Comparison of ENCODE assay signal across 9 cellular contexts in the genomic region with DNA sequence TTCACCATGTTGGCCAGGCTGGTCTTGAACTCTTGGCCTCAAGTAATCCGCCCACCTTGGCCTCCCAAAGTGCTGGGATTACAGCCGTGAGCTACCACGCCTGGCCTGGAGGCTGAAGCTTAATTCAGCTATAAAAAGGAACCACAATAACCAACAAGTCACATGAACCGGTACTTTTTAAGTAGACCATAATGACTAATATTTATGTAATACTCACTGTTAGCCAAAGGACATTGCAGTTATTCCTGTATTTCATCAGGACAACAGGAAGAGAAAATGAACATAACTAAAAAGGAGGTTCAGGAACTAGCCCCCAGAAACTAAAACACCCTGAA. TPM values are rescaled to one million over a fixed set of nuclear protein-coding genes. Genes with fewer than 3 reads are reported as not detected.
DNase-seq lines count a peak whose midpoint lies in the region; ATAC-seq and TF ChIP-seq lines count a peak whose summit lies in the region.
"Had no signal": no experiment of that assay in that cellular context is flagged by ENCODE, and none has a peak within 500 bp of the region (broad histone marks: within the 10 kb centered on the region; RNA-seq: fewer than 3 reads in every experiment).

No MANE protein-coding gene starts in this region.

- H3K36me3 ChIP-seq in right atrium auricular region (peaks cover 33% of the 10 kb centered on the region), upper lobe of left lung (peaks cover 5 to 36% (median 18%) of the 10 kb centered on the region in 4 donors)

- 70% methylated on average over 4 of the region's 4 CpGs for WGBS in upper lobe of left lung, 2 donors

- no peaks in the 10 kb centered on the region for H3K9me3 ChIP-seq in right atrium auricular region
- no peaks in the 10 kb centered on the region for H3K9me3 ChIP-seq in upper lobe of left lung
- H3K9me3 ChIP-seq: prostate gland had no signal

- DNase-seq in left ventricle myocardium superior (no peak), right atrium auricular region (ENCODE audit: low spot score) (no peak), SIG-M5 treated with dmso at 0.1 percent for 504 hours (lab: John Stamatoyannopoulos, UW; ENCODE audit: unreplicated experiment) (peak; percentile 77), fibroblast of the aortic adventitia (ENCODE audit: low read depth) (peak; percentile 68), upper lobe of left lung (no peak), NCI-H2081 (lab: John Stamatoyannopoulos, UW) (no peak)

- TF ChIP-seq CTCF in right atrium auricular region (IDR thresholded peaks at IDR 0.05) (no peak), fibroblast of the aortic adventitia (IDR thresholded peaks at IDR 0.05; ENCODE audit: insufficient read depth, low read length) (no peak), upper lobe of left lung (IDR thresholded peaks at IDR 0.05) (no peak)

- H3K4me1 ChIP-seq in right atrium auricular region (no peaks in the 10 kb centered on the region), upper lobe of left lung (peaks cover 0 to 4% (median 3%) of the 10 kb centered on the region in 4 donors)
- H3K4me1 ChIP-seq: prostate gland had no signal

- ATAC-seq in left ventricle myocardium superior: peak; percentile 29
- peak in 1 of 2 donors; percentile 41 for ATAC-seq in upper lobe of left lung (ENCODE audit: low FRiP score in 2 of 2)
- no peak for ATAC-seq in HG02840 (IDR thresholded peaks at IDR 0.05; ENCODE audit: low FRiP score, unreplicated experiment)
- ATAC-seq in GM18502 (IDR thresholded peaks at IDR 0.05; ENCODE audit: poor library complexity, unreplicated experiment): no peak

- TF ChIP-seq EP300 in upper lobe of left lung (IDR thresholded peaks at IDR 0.05): no peak

- H3K27ac ChIP-seq in right atrium auricular region (no peak overlapping the region), upper lobe of left lung (peak overlapping the region in 3 of 4 donors; percentile 34 to 53 (median 51))
- H3K27ac ChIP-seq: prostate gland had no signal

- H3K4me3 ChIP-seq in right atrium auricular region (no peak overlapping the region), fibroblast of the aortic adventitia (ENCODE audit: low read depth, low read length) (no peak overlapping the region), upper lobe of left lung (no peak overlapping the region)
- H3K4me3 ChIP-seq: prostate gland had no signal

- intact Hi-C loops in left ventricle myocardium superior (cut with micrococcal nuclease): no loop called here

- no peaks in the 10 kb centered on the region for H3K27me3 ChIP-seq in right atrium auricular region
- H3K27me3 ChIP-seq in upper lobe of left lung: no peaks in the 10 kb centered on the region

- TF ChIP-seq POLR2A in upper lobe of left lung (IDR thresholded peaks at IDR 0.05): no peak

RNA-seq across cellular contexts. Expression of gene TMEM87B, which starts 49.0 kb away (rescaled TPM):
- 4.7 TPM for total RNA-seq in left ventricle myocardium superior
- total RNA-seq in right atrium auricular region: 1 to 10 TPM; 7.7 to 8.8 TPM
- total RNA-seq in fibroblast of the aortic adventitia (ENCODE audit: low replicate concordance): 24.9 and 40.2 TPM in 2 replicates
- 10 to 100 TPM; 20.1 to 45.9 (median 23.6) TPM for total RNA-seq in upper lobe of left lung

Comparison
In these comparisons a context has a peak if more than half of its experiments do, and no peak if none do; other contexts are left out.
1. DNase-seq: peak in SIG-M5 treated with dmso at 0.1 percent for 504 hours (single experiment) and fibroblast of the aortic adventitia (single experiment); none in left ventricle myocardium superior (single experiment), right atrium auricular region (single experiment), upper lobe of left lung (0 of 2) and NCI-H2081 (0 of 2).
2. H3K27ac ChIP-seq: peak in upper lobe of left lung (3 of 4); none in right atrium auricular region (0 of 2).